In the genomic region with DNA sequence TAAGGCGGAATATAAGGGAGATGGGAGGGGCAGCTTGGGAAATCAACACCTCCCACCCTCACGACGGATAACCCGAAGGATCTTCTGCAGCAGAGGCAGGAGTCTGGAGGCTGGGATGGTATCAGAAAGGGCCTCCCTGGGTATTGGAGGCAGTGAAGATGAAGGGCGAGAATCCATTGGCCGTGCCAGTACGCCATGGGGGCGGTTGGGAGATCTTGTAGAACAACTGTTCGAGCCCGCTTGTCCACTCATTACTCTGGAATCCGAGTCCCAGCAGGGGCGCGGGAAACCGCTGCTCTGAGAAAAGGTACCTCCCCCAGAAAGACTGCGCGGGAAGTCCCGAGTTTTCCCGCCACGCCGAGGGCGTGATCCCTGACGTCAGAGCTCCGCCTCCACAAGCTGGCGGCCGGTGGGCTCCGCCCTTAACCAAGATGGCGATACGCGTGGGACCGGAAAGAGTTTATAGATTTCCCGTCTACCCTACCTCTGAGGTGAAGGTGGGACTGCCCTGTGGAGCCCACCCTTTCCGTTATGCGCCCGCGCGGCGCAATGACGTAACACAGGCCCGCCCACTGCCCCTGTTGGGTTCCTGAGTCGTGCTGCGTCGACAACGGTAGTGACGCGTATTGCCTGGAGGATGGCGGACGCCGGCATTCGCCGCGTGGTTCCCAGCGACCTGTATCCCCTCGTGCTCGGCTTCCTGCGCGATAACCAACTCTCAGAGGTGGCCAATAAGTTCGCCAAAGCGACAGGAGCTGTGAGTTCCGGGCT, we compare ENCODE assay signal across 8 cellular contexts. TPM values are rescaled to one million over a fixed set of nuclear protein-coding genes. Genes with fewer than 3 reads are reported as not detected.
DNase-seq lines count a peak whose midpoint lies in the region; ATAC-seq and TF ChIP-seq lines count a peak whose summit lies in the region.

NOLC1 (plus strand) TSS at position 616 of the 771 bp plus-strand sequence; CDS start at position 638, 22 bp downstream.

- ATAC-seq in HG02623 (IDR thresholded peaks at IDR 0.05; ENCODE audit: unreplicated experiment), result peak; percentile 92

- peaks cover 49% of the 10 kb centered on the region for H3K4me1 Mint-ChIP-seq in activated naive CD8-positive, alpha-beta T cell (ENCODE audit: low read depth)

- H3K27me3 Mint-ChIP-seq in activated naive CD8-positive, alpha-beta T cell, result no peaks in the 10 kb centered on the region

- H3K9me3 Mint-ChIP-seq in activated naive CD8-positive, alpha-beta T cell (ENCODE audit: low read depth), result no peaks in the 10 kb centered on the region

- POLR2A ChIA-PET in GM10248 (lab: Yijun Ruan, JAX), result interaction anchor here (0.7 to 2.5 kb wide), 4 partner anchors 12 to 93 kb away, joined by 3 to 12 read pairs (median 4); partner anchors contain the start of gene GBF1

- peak; percentile 98 for DNase-seq in GM10248 (ENCODE audit: extremely low spot score)
- peak; percentile 92 for DNase-seq in NCI-H1105 (lab: John Stamatoyannopoulos, UW)
- peak; percentile 96 for DNase-seq in SKM-1 treated with dmso at 0.1 percent for 144 hours (lab: John Stamatoyannopoulos, UW; ENCODE audit: unreplicated experiment)
- DNase-seq in glomerular endothelial cell (ENCODE audit: extremely low read depth, low read depth, low spot score), result peak; percentile 95
- DNase-seq in occipital lobe (lab: John Stamatoyannopoulos, UW), result peak; percentile 96

- peak within 1 kb of the TSS; percentile 99 for H3K27ac Mint-ChIP-seq in activated naive CD8-positive, alpha-beta T cell

- H3K4me3 Mint-ChIP-seq in activated naive CD8-positive, alpha-beta T cell, result peak within 1 kb of the TSS; percentile 100

- H3K36me3 Mint-ChIP-seq in activated naive CD8-positive, alpha-beta T cell, result peaks cover 22% of the 10 kb centered on the region

- TF ChIP-seq CTCF in GM10248 (IDR thresholded peaks at IDR 0.05; ENCODE audit: control extremely low read depth, extremely low read depth, low read depth, missing control alignments), result no peak

- peak within 1 kb of the TSS; percentile 72 for H3K27ac ChIP-seq in temporal lobe (ENCODE audit: low read depth, low read length)

- CTCF ChIA-PET in GM10248 (lab: Yijun Ruan, JAX), result interaction anchor here (1.2 to 3.9 kb wide), 7 partner anchors 13 to 327 kb away, joined by 3 to 17 read pairs (median 4); partner anchors contain the start of gene PPRC1

RNA-seq across cellular contexts. Expression of gene NOLC1, which starts in this region (rescaled TPM):
- total RNA-seq in glomerular endothelial cell, result 51.1 and 65.5 TPM in 2 replicates
- total RNA-seq in occipital lobe, result 32.4 TPM
- 33.4 TPM for total RNA-seq in temporal lobe

Comparison
In these comparisons a context has a peak if more than half of its experiments do, and no peak if none do; other contexts are left out.
1. Peak in every context shown above with its lines: DNase-seq, ATAC-seq and H3K27ac ChIP-seq.